Comparison of ENCODE assay signal across 30 cellular contexts in the genomic region with DNA sequence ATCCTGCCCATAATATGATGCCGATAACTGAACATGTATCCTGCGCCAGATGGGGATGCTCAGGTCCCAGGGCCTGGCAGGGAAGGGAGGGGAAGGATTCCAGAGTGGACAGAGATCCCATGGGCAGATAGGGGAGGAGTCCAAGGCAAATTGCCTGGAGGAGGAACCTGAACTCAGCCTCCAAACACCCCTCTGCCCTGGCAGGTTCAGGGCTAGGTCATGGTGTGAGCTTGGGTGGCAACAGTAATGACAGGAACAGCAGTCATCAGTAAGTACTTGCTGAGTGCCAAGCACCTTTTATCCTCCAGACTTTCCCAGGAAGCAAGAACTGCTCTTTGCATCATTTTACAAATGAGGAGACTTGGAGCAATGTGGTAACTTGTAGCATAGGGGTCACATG. TPM values are rescaled to one million over a fixed set of nuclear protein-coding genes. Genes with fewer than 3 reads are reported as not detected.
DNase-seq lines count a peak whose midpoint lies in the region; ATAC-seq and FAIRE-seq lines count a peak whose summit lies in the region.
"Had no signal": no experiment of that assay in that cellular context is flagged by ENCODE, and none has a peak within 500 bp of the region (broad histone marks: within the 10 kb centered on the region; RNA-seq: fewer than 3 reads in every experiment).

No MANE protein-coding gene starts in this region.

- H3K27me3 ChIP-seq in SJCRH30: no peaks in the 10 kb centered on the region
- H3K27me3 ChIP-seq: ovary, Peyer's patch had no signal

- no peaks in the 10 kb centered on the region for H3K36me3 ChIP-seq in SJCRH30
- H3K36me3 ChIP-seq: lower lobe of right lung, ovary, Peyer's patch, upper lobe of left lung had no signal

- no peaks in the 10 kb centered on the region for H3K9me3 ChIP-seq in SJCRH30 (replicated peaks)
- H3K9me3 ChIP-seq: lower lobe of right lung, ovary, Peyer's patch, upper lobe of left lung had no signal

- peak; percentile 51 for DNase-seq in NCI-H2171 treated with DMSO at 0.1 percent for 48 hours (lab: John Stamatoyannopoulos, UW)
- DNase-seq in NCI-H2171 (lab: John Stamatoyannopoulos, UW): no peak
- DNase-seq in SJCRH30: peak; percentile 84 to 91
- DNase-seq in left kidney (ENCODE audit: low read depth, low spot score): peak; percentile 81
- DNase-seq in urothelium cell line (ENCODE audit: low spot score): no peak
- no peak for DNase-seq in NCI-H1694 treated with DMSO at 0.1 percent for 48 hours (lab: John Stamatoyannopoulos, UW)
- DNase-seq in inferior parietal cortex (ENCODE audit: extremely low spot score): no peak
- DNase-seq: activated CD4-positive, alpha-beta T cell treated with anti-CD3 and anti-CD28 coated beads for 48 hours; activated CD8-positive, alpha-beta memory T cell treated with anti-CD3 and anti-CD28 coated beads for 24 hours; Calu3; effector CD8-positive, alpha-beta T cell; GM23248; IMR-90; kidney glomerular epithelial cell; lower lobe of right lung; natural killer cell; NCI-H526 treated with DMSO at 0.1 percent for 48 hours; ovary; Peyer's patch; retina; small intestine; stimulated activated naive B cell treated with anti-CD40 and anti-IgM and Interleukin-4, amounts not matched to agents 10 μg/mL and 1 μg/mL and 100 μg/mL, for 72 hours; substantia nigra; T1000; upper lobe of left lung had no signal

- peak overlapping the region; percentile 49 for H3K27ac ChIP-seq in SJCRH30
- H3K27ac ChIP-seq: coronary artery, GM23248, lower lobe of right lung, ovary, Peyer's patch, upper lobe of left lung had no signal

- FAIRE-seq in urothelium cell line (lab: Jason Lieb, UNC): peak; percentile 9
- FAIRE-seq: small intestine had no signal

- ATAC-seq in HG03139 (IDR thresholded peaks at IDR 0.05; ENCODE audit: unreplicated experiment): no peak
- ATAC-seq: lower lobe of right lung; natural killer cell; stimulated activated naive B cell treated with anti-CD40 and anti-IgM and Interleukin-4, amounts not matched to agents 10 μg/mL and 1 μg/mL and 100 μg/mL, for 72 hours had no signal

- H3K4me1 ChIP-seq in SJCRH30: peaks cover 20% of the 10 kb centered on the region

- H3K4me3 ChIP-seq in SJCRH30: no peak overlapping the region
- H3K4me3 ChIP-seq: coronary artery, GM23248, lower lobe of right lung, ovary, Peyer's patch, upper lobe of left lung had no signal

RNA-seq across cellular contexts. Expression of a gene that starts 3.8 kb away (rescaled TPM):
- 12.5 and 12.8 TPM in 2 replicates for total RNA-seq in SJCRH30 (2014; rRNA removed; shearing (Covaris generic))
- total RNA-seq: GM23248 had no signal

RNA-seq across cellular contexts. Expression of a gene that starts 33.3 kb away (rescaled TPM):
- not detected in 2 replicates for total RNA-seq in SJCRH30 (2014; rRNA removed; shearing (Covaris generic))
- total RNA-seq: A172, Calu3, Daoy, epithelial cell of proximal tubule, GM23248, IMR-90, lower lobe of right lung, natural killer cell, ovary, Peyer's patch, upper lobe of left lung had no signal

Comparison
In these comparisons a context has a peak if more than half of its experiments do, and no peak if none do; other contexts are left out.
1. DNase-seq: peak in NCI-H2171 treated with DMSO at 0.1 percent for 48 hours (single experiment), SJCRH30 (2 of 2) and left kidney (single experiment); none in NCI-H2171 (single experiment), urothelium cell line (single experiment), NCI-H1694 treated with DMSO at 0.1 percent for 48 hours (single experiment) and inferior parietal cortex (single experiment).